7 cellular contexts compared by ENCODE assay signal in genomic region chr12:110403146-110403974, GRCh38.
A peak's percentile ranks its signal among the peaks of the same experiment; 100 is the strongest.
DNase-seq lines count a peak whose midpoint lies in the region; ATAC-seq lines count a peak whose summit lies in the region.

Gene ANAPC7, minus strand, starts transcription at chr12:110403708. Its CDS starts 81 bp downstream, at chr12:110403627.

- H3K4me3 Mint-ChIP-seq in central memory CD8-positive, alpha-beta T cell = peak within 1 kb of the TSS; percentile 99

- no peaks in the 10 kb centered on the region for H3K9me3 Mint-ChIP-seq in central memory CD8-positive, alpha-beta T cell

- H3K27ac Mint-ChIP-seq in central memory CD8-positive, alpha-beta T cell (ENCODE audit: low read depth) = peak within 1 kb of the TSS; percentile 96

- peak; percentile 77 for ATAC-seq in GM18867 (IDR thresholded peaks at IDR 0.05; ENCODE audit: unreplicated experiment)
- ATAC-seq in HG03280 (IDR thresholded peaks at IDR 0.05; ENCODE audit: unreplicated experiment) = peak; percentile 75
- ATAC-seq in activated CD4-positive, CD25-positive, alpha-beta regulatory T cell treated with anti-CD3 and anti-CD28 coated beads, Interleukin-2, amount 50 U/mL, for 24 hours = peak; percentile 86 to 90
- peak; percentile 89 for ATAC-seq in central memory CD8-positive, alpha-beta T cell (replicated peaks; ENCODE audit: extremely low read depth, poor library complexity, severe bottlenecking)

- peaks cover 11% of the 10 kb centered on the region for H3K4me1 Mint-ChIP-seq in central memory CD8-positive, alpha-beta T cell

- DNase-seq in NCI-H446 treated with DMSO at 0.1 percent for 48 hours (lab: John Stamatoyannopoulos, UW) (peak; percentile 71), islet precursor cell (peak; percentile 97)
- DNase-seq in central memory CD8-positive, alpha-beta T cell (ENCODE audit: low spot score in 2 of 2) = peak; percentile 79 to 82
- DNase-seq in stimulated activated CD4-positive, alpha-beta T cell treated with anti-CD3 and anti-CD28 coated beads, Interleukin-12 subunit alpha, Interleukin-12 subunit beta, amount 100 ng/mL, for 4 hours = peak; percentile 79

- H3K36me3 Mint-ChIP-seq in central memory CD8-positive, alpha-beta T cell (ENCODE audit: insufficient read depth) = peaks cover 21% of the 10 kb centered on the region

- no peaks in the 10 kb centered on the region for H3K27me3 Mint-ChIP-seq in central memory CD8-positive, alpha-beta T cell

Comparison
In these comparisons a context has a peak if more than half of its experiments do, and no peak if none do; other contexts are left out.
1. Peak in every context shown above with its lines: DNase-seq and ATAC-seq.